25 cellular contexts compared by ENCODE assay signal in the genomic region with DNA sequence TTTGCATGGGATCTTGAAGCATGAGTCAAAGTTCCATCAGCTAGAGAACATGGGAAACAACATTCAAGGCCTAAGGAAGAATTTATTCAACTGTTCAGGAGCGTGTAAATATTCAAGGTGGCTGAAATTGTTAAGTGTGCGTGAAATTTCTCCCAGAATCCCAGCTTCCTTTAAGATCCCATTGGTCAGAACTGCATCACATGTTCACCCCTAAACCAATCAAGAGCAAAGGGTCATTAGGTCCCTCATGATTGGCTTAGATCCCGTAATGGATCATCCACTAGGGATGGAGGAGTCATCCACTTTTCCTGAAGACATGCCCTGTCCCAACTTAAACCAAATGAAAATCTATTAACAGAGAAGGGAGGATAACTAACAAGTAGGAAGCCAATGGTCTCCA.
"Had no signal": no experiment of that assay in that cellular context is flagged by ENCODE, and none has a peak within 500 bp of the region (broad histone marks: within the 10 kb centered on the region; RNA-seq: fewer than 3 reads in every experiment).

No MANE protein-coding gene starts in this region.

- H3K36me3 ChIP-seq: stomach, suprapubic skin, thoracic aorta, thyroid gland, tibial artery, tibial nerve, transverse colon, upper lobe of left lung, upper lobe of right lung, uterus, vagina had no signal

- H3K4me1 ChIP-seq: stomach, suprapubic skin, thyroid gland, tibial artery, tibial nerve, transverse colon, upper lobe of left lung, upper lobe of right lung, uterus, vagina had no signal

- H3K27me3 ChIP-seq: stomach, suprapubic skin, thyroid gland, tibial artery, tibial nerve, transverse colon, upper lobe of left lung, upper lobe of right lung, uterus, vagina had no signal

- H3K27ac ChIP-seq: stomach, suprapubic skin, thoracic aorta, thyroid gland, tibial artery, tibial nerve, transverse colon, upper lobe of left lung, upper lobe of right lung, uterus, vagina had no signal

- H3K4me3 ChIP-seq: stomach, suprapubic skin, thoracic aorta, thyroid gland, tibial artery, tibial nerve, transverse colon, upper lobe of left lung, upper lobe of right lung, uterus, vagina had no signal

- DNase-seq: stimulated activated CD4-positive, alpha-beta T cell treated with anti-CD3 and anti-CD28 coated beads, Interleukin-2, amount 100 ng/mL, for 48 hours; stimulated activated CD4-positive, alpha-beta T cell treated with anti-CD3 and anti-CD28 coated beads, Interleukin-4, amount 100 ng/mL, for 1 hour; stimulated activated CD4-positive, alpha-beta T cell treated with anti-CD3 and anti-CD28 coated beads, Interleukin-4, amount 100 ng/mL, for 24 hours; stimulated activated CD4-positive, alpha-beta T cell treated with anti-CD3 and anti-CD28 coated beads, Interleukin-4, amount 100 ng/mL, for 4 hours; stimulated activated CD8-positive, alpha-beta memory T cell treated with anti-CD3 and anti-CD28 coated beads, Interleukin-4, amount 100 ng/mL, for 48 hours; stimulated activated naive B cell treated with anti-CD40 and anti-IgM and Interleukin-4, amounts not matched to agents 10 μg/mL and 1 μg/mL and 100 μg/mL, for 72 hours; stimulated activated naive CD4-positive, alpha-beta T cell; stimulated activated naive CD4-positive, alpha-beta T cell treated with Interleukin-2 at 50 U/mL for 16 hours; stimulated activated naive CD8-positive, alpha-beta T cell treated with anti-CD3 and anti-CD28 coated beads, Interleukin-15, amount 100 ng/mL, for 72 hours; stimulated activated naive CD8-positive, alpha-beta T cell treated with anti-CD3 and anti-CD28 coated beads, Interleukin-15, Interleukin-2, amounts not matched to agents 100 U/mL and 50 U/mL, for 24 hours; stomach; substantia nigra; thyroid gland; tibial artery; transverse colon; trophoblast cell; upper lobe of left lung; upper lobe of right lung; uterus had no signal

- ATAC-seq: stimulated activated effector memory CD8-positive, alpha-beta T cell treated with anti-CD3 and anti-CD28 coated beads, Interleukin-12 subunit alpha, Interleukin-12 subunit beta, amount 100 ng/mL, for 72 hours; stimulated activated memory B cell treated with anti-CD40 and anti-IgM and Interleukin-4, amounts not matched to agents 10 μg/mL and 1 μg/mL and 100 μg/mL, for 72 hours; stimulated activated naive B cell treated with anti-CD40 and anti-IgM and Interleukin-4, amounts not matched to agents 10 μg/mL and 1 μg/mL and 100 μg/mL, for 72 hours; stimulated activated naive CD8-positive, alpha-beta T cell treated with anti-CD3 and anti-CD28 coated beads, Interleukin-15, amount 100 ng/mL, for 72 hours; stimulated activated naive CD8-positive, alpha-beta T cell treated with anti-CD3 and anti-CD28 coated beads, Interleukin-15, Interleukin-2, amounts not matched to agents 100 U/mL and 50 U/mL, for 24 hours; upper lobe of right lung had no signal

- H3K9me3 ChIP-seq: stomach, suprapubic skin, thoracic aorta, thyroid gland, tibial artery, transverse colon, upper lobe of left lung, upper lobe of right lung, uterus, vagina had no signal
